12 cellular contexts compared by ENCODE assay signal in genomic region chr7:29622335-29623265, GRCh38. TPM values are rescaled to one million over a fixed set of nuclear protein-coding genes. Genes with fewer than 3 reads are reported as not detected.
DNase-seq lines count a peak whose midpoint lies in the region; ATAC-seq and TF ChIP-seq lines count a peak whose summit lies in the region.
"Had no signal": no experiment of that assay in that cellular context is flagged by ENCODE, and none has a peak within 500 bp of the region (broad histone marks: within the 10 kb centered on the region; RNA-seq: fewer than 3 reads in every experiment).

No MANE protein-coding gene starts in this region.

- POLR2A ChIA-PET in A673 (lab: Charles Lee; ENCODE audit: low non-redundant PET): no interaction called here
- POLR2A ChIA-PET in HCT116 (lab: Charles Lee): interaction anchor here (0.8 kb wide), 1 partner anchor 9 kb away, joined by 3 read pairs; no protein-coding TSS in a partner anchor

- no peak overlapping the region for H3K9ac ChIP-seq in HCT116 (ENCODE audit: low read length)

- no peaks in the 10 kb centered on the region for H4K20me1 ChIP-seq in HCT116 (ENCODE audit: insufficient read depth)

- H3K27ac ChIP-seq in A673 (ENCODE audit: low read depth, low read length, poor library complexity, severe bottlenecking): peak overlapping the region; percentile 27
- no peak overlapping the region for H3K27ac ChIP-seq in HCT116 (ENCODE audit: low read depth, low read length)
- no peak overlapping the region for H3K27ac ChIP-seq in gastroesophageal sphincter
- H3K27ac ChIP-seq in suprapubic skin: no peak overlapping the region
- no peak overlapping the region for H3K27ac ChIP-seq in dorsolateral prefrontal cortex
- H3K27ac ChIP-seq: sigmoid colon, tibial artery had no signal

- RAD21 ChIA-PET in HCT116 (lab: Charles Lee; ENCODE audit: low non-redundant PET in 1 of 2, low total read pairs in 2 of 2, uncharacterized antibody in 2 of 2, unreplicated experiment in 2 of 2): no interaction called here

- peak; percentile 91 for ATAC-seq in HCT116
- ATAC-seq in gastroesophageal sphincter: peak; percentile 39

- H3K9me3 ChIP-seq in A673 (ENCODE audit: low read depth, low read length, poor library complexity, severe bottlenecking) (no peaks in the 10 kb centered on the region), HCT116 (ENCODE audit: control insufficient read depth in 1 of 2, insufficient read depth in 1 of 2, low read depth in 1 of 2, low read length in 2 of 2) (no peaks in the 10 kb centered on the region), gastroesophageal sphincter (no peaks in the 10 kb centered on the region), suprapubic skin (no peaks in the 10 kb centered on the region)
- H3K9me3 ChIP-seq: sigmoid colon, tibial artery had no signal

- H3K79me2 ChIP-seq in HCT116 (ENCODE audit: insufficient read depth, low read length): no peaks in the 10 kb centered on the region

- CTCF ChIA-PET in A673 (lab: Charles Lee): no interaction called here
- CTCF ChIA-PET in HCT116 (lab: Charles Lee): interaction anchor here (0.9 kb wide), 1 partner anchor 12 kb away, joined by 4 read pairs; no protein-coding TSS in a partner anchor

- 62 to 76% methylated on average over 9 to 11 of the region's 13 CpGs for WGBS in gastroesophageal sphincter (ENCODE audit: low coverage in 1 of 2), 2 donors
- 59% methylated on average over 13 of the region's 13 CpGs for WGBS in suprapubic skin

- H3K4me3 ChIP-seq in A673 (ENCODE audit: low read depth, low read length, poor library complexity, severe bottlenecking) (no peak overlapping the region), HCT116 (replicated peaks in 1 of 2; ENCODE audit: low read depth in 1 of 2, low read length in 2 of 2) (0 out of 4 replicates have a peak overlapping the region, but pooled peaks of 1 of the 2 experiments have one; percentile 23), gastroesophageal sphincter (no peak overlapping the region), suprapubic skin (no peak overlapping the region), dorsolateral prefrontal cortex (no peak overlapping the region)
- H3K4me3 ChIP-seq: sigmoid colon, tibial artery had no signal

- intact Hi-C loops in A673 (cut with micrococcal nuclease; ENCODE audit: unreplicated experiment): no loop called here
- intact Hi-C loops in HCT116 (cut with micrococcal nuclease): no loop called here
- intact Hi-C loops in dorsolateral prefrontal cortex (cut with DNase I): no loop called here

- H3K27me3 ChIP-seq in A673 (replicated peaks; ENCODE audit: insufficient read depth, low read depth, low read length, poor library complexity): no peaks in the 10 kb centered on the region
- no peaks in the 10 kb centered on the region for H3K27me3 ChIP-seq in HCT116 (ENCODE audit: insufficient read depth, low read length)
- no peaks in the 10 kb centered on the region for H3K27me3 ChIP-seq in gastroesophageal sphincter
- no peaks in the 10 kb centered on the region for H3K27me3 ChIP-seq in suprapubic skin
- H3K27me3 ChIP-seq in dorsolateral prefrontal cortex: no peaks in the 10 kb centered on the region
- H3K27me3 ChIP-seq: tibial artery had no signal

- TF ChIP-seq RAD21 in HCT116 (IDR thresholded peaks at IDR 0.05; ENCODE audit: low read depth): 0 out of 2 replicates have a peak, but pooled peaks have one; percentile 14

- H3K9me2 ChIP-seq in HCT116 (ENCODE audit: insufficient read depth): no peaks in the 10 kb centered on the region

- H3K4me1 ChIP-seq in A673 (ENCODE audit: insufficient read depth, low read length, poor library complexity, severe bottlenecking) (peaks cover 9% of the 10 kb centered on the region), HCT116 (ENCODE audit: control insufficient read depth in 1 of 2, insufficient read depth in 2 of 2, low read length in 2 of 2) (peaks cover 8 to 21% of the 10 kb centered on the region in 2 experiments; a peak in 3 of 4 replicates), gastroesophageal sphincter (peaks cover 0 to 1% (median 0%) of the 10 kb centered on the region in 3 donors), suprapubic skin (peaks cover 5% of the 10 kb centered on the region)
- H3K4me1 ChIP-seq: sigmoid colon, tibial artery had no signal

- no peak for TF ChIP-seq POLR2A in HCT116 (IDR thresholded peaks at IDR 0.05; ENCODE audit: borderline replicate concordance, extremely low read depth, insufficient read depth, insufficient read length)
- TF ChIP-seq POLR2A in gastroesophageal sphincter (IDR thresholded peaks at IDR 0.05): no peak
- TF ChIP-seq POLR2A in suprapubic skin (IDR thresholded peaks at IDR 0.05): no peak

- BruUV-seq in A673 (replicated peaks; lab: Mats Ljungman, UMichigan) (no TSS peak), HCT116 (replicated peaks; lab: Mats Ljungman, UMichigan) (no TSS peak)

- peak overlapping the region; percentile 67 for H3K4me2 ChIP-seq in HCT116 (ENCODE audit: low read length)

- DNase-seq in A673 (ENCODE audit: low spot score): peak; percentile 67
- peak; percentile 83 for DNase-seq in HCT116 (ENCODE audit: low read depth, low spot score)
- peak; percentile 26 for DNase-seq in SK-N-DZ (ENCODE audit: low spot score)
- no peak for DNase-seq in activated T-cell treated with anti-CD3 and anti-CD28 coated beads, Interleukin-2, amount 50 U/mL, for 48 hours
- DNase-seq in suprapubic skin (ENCODE audit: low spot score in 2 of 2): no peak
- no peak for DNase-seq in dorsolateral prefrontal cortex
- DNase-seq in NCI-H510A treated with DMSO at 0.1 percent for 48 hours (lab: John Stamatoyannopoulos, UW): no peak
- DNase-seq: activated gamma-delta T cell, sigmoid colon had no signal

- no peak for TF ChIP-seq EP300 in gastroesophageal sphincter (IDR thresholded peaks at IDR 0.05)
- TF ChIP-seq EP300 in suprapubic skin (IDR thresholded peaks at IDR 0.05): no peak

- TF ChIP-seq CTCF in A673 (conservative IDR thresholded peaks at IDR 0.05; ENCODE audit: low read depth, low read length): no peak
- TF ChIP-seq CTCF in HCT116 (IDR thresholded peaks at IDR 0.05 in 2 of 3, conservative IDR thresholded peaks at IDR 0.05 in 1 of 3; ENCODE audit: borderline replicate concordance in 1 of 3, insufficient read depth in 1 of 3, low read depth in 2 of 3, low read length in 2 of 3): no peak
- TF ChIP-seq CTCF in gastroesophageal sphincter (IDR thresholded peaks at IDR 0.05): no peak
- no peak for TF ChIP-seq CTCF in suprapubic skin (IDR thresholded peaks at IDR 0.05)
- no peak for TF ChIP-seq CTCF in dorsolateral prefrontal cortex (IDR thresholded peaks at IDR 0.05 in 54 of 56, conservative IDR thresholded peaks at IDR 0.05 in 2 of 56; ENCODE audit: low read depth in 1 of 56, partially characterized antibody in 56 of 56)

- peak overlapping the region; percentile 87 for H2AFZ ChIP-seq in HCT116 (ENCODE audit: low read depth, low read length, poor library complexity, severe bottlenecking)

- H3K36me3 ChIP-seq in A673 (ENCODE audit: insufficient read depth, low read length, poor library complexity, severe bottlenecking): no peaks in the 10 kb centered on the region
- no peaks in the 10 kb centered on the region for H3K36me3 ChIP-seq in HCT116 (ENCODE audit: control insufficient read depth in 1 of 2, insufficient read depth in 2 of 2, low read length in 2 of 2)
- no peaks in the 10 kb centered on the region for H3K36me3 ChIP-seq in gastroesophageal sphincter
- H3K36me3 ChIP-seq in suprapubic skin: no peaks in the 10 kb centered on the region
- H3K36me3 ChIP-seq: sigmoid colon, tibial artery had no signal

TF ChIP-seq in HCT116, 20 proteins besides CTCF, POLR2A, EP300 and RAD21 (continues in another document):
- TF ChIP-seq ZNF274 (IDR thresholded peaks at IDR 0.05; ENCODE audit: low read depth, low read length) (no peak), JUND (IDR thresholded peaks at IDR 0.05) (peak; percentile 94), ELF1 (IDR thresholded peaks at IDR 0.05; ENCODE audit: borderline replicate concordance, low read depth) (no peak), SP1 (IDR thresholded peaks at IDR 0.05; ENCODE audit: low read depth) (peak; percentile 83), EZH2phosphoT487 (IDR thresholded peaks at IDR 0.05; ENCODE audit: borderline replicate concordance) (no peak), FOSL1 (IDR thresholded peaks at IDR 0.05; ENCODE audit: low read depth) (peak; percentile 94)
- TF ChIP-seq, protein P1, sequence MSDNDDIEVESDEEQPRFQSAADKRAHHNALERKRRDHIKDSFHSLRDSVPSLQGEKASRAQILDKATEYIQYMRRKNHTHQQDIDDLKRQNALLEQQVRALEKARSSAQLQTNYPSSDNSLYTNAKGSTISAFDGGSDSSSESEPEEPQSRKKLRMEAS (IDR thresholded peaks at IDR 0.05): 0 out of 2 replicates have a peak, but pooled peaks have one; percentile 39
- TF ChIP-seq, protein P2, sequence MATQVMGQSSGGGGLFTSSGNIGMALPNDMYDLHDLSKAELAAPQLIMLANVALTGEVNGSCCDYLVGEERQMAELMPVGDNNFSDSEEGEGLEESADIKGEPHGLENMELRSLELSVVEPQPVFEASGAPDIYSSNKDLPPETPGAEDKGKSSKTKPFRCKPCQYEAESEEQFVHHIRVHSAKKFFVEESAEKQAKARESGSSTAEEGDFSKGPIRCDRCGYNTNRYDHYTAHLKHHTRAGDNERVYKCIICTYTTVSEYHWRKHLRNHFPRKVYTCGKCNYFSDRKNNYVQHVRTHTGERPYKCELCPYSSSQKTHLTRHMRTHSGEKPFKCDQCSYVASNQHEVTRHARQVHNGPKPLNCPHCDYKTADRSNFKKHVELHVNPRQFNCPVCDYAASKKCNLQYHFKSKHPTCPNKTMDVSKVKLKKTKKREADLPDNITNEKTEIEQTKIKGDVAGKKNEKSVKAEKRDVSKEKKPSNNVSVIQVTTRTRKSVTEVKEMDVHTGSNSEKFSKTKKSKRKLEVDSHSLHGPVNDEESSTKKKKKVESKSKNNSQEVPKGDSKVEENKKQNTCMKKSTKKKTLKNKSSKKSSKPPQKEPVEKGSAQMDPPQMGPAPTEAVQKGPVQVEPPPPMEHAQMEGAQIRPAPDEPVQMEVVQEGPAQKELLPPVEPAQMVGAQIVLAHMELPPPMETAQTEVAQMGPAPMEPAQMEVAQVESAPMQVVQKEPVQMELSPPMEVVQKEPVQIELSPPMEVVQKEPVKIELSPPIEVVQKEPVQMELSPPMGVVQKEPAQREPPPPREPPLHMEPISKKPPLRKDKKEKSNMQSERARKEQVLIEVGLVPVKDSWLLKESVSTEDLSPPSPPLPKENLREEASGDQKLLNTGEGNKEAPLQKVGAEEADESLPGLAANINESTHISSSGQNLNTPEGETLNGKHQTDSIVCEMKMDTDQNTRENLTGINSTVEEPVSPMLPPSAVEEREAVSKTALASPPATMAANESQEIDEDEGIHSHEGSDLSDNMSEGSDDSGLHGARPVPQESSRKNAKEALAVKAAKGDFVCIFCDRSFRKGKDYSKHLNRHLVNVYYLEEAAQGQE (IDR thresholded peaks at IDR 0.05; ENCODE audit: low read depth): no peak

RNA-seq across cellular contexts. Expression of gene PRR15, which starts 59.0 kb away (rescaled TPM):
- 0.17 TPM in 1 of 2 replicates, not detected in the other for total RNA-seq in A673 (2021)
- 2.9 TPM for total RNA-seq in HCT116 (2021; ENCODE audit: unreplicated experiment)
- 1.2 and 1.3 TPM in 2 replicates for polyA plus RNA-seq in HCT116 (2012)
- 0.07 and 0.20 TPM in 2 replicates for polyA plus RNA-seq in SK-N-DZ (2014; cell fraction: cytosol; rRNA removed)
- 0.54 and 0.56 TPM in 2 replicates for polyA plus RNA-seq in SK-N-DZ (2014; cell fraction: nucleus; rRNA removed)
- under 1 TPM in 1 of 4 donors, not detected in 3; 0.35 TPM for total RNA-seq in gastroesophageal sphincter
- total RNA-seq in suprapubic skin: under 1 TPM in 3 of 4 donors, not detected in 1; 0.47 to 0.64 (median 0.47) TPM
- total RNA-seq in dorsolateral prefrontal cortex: 1 to 10 TPM in 15 of 120 experiments, under 1 TPM in 57, not detected in 48; 0.23 to 1.6 (median 0.68) TPM
- total RNA-seq: T-helper 1 cell treated with Interleukin-12 subunit alpha and Interleukin-12 subunit beta and Interleukin-4 antibody, amounts not matched to agents 30 ng/mL and 1 ng/mL, for 36 hours had no signal

Comparison
In these comparisons a context has a peak if more than half of its experiments do, and no peak if none do; other contexts are left out.
1. DNase-seq: peak in A673 (single experiment), HCT116 (single experiment) and SK-N-DZ (single experiment); none in activated T-cell treated with anti-CD3 and anti-CD28 coated beads, Interleukin-2, amount 50 U/mL, for 48 hours (0 of 2), suprapubic skin (0 of 2), dorsolateral prefrontal cortex (0 of 10) and NCI-H510A treated with DMSO at 0.1 percent for 48 hours (single experiment).